ENCODE assay signal across 25 cellular contexts in genomic region chr6:90146024-90146423, GRCh38.
"Had no signal": no experiment of that assay in that cellular context is flagged by ENCODE, and none has a peak within 500 bp of the region (broad histone marks: within the 10 kb centered on the region; RNA-seq: fewer than 3 reads in every experiment).

No MANE protein-coding gene starts in this region.

- H3K27me3 Mint-ChIP-seq: brain had no signal

- H3K27ac Mint-ChIP-seq: brain; natural killer cell; neural progenitor cell; T-helper 2 cell treated with Interferon-gamma antibody and Interleukin-4, amounts not matched to agents 5 μg/mL and 100 μg/mL, for 36 hours had no signal

- DNase-seq: activated CD4-positive, alpha-beta T cell treated with anti-CD3 and anti-CD28 coated beads for 48 hours; activated CD4-positive, alpha-beta T cell treated with anti-CD3 and anti-CD28 coated beads, Interleukin-2, amount 50 U/mL, for 48 hours; activated CD4-positive, CD25-positive, alpha-beta regulatory T cell; activated CD8-positive, alpha-beta memory T cell treated with anti-CD3 and anti-CD28 coated beads, Interleukin-2, amount 50 U/mL, for 48 hours; activated naive CD4-positive, alpha-beta T cell; activated T-cell treated with anti-CD3 and anti-CD28 coated beads, Interleukin-2, amount 50 U/mL, for 48 hours; dorsolateral prefrontal cortex; effector memory CD4-positive, alpha-beta T cell; kidney glomerular epithelial cell; mesendoderm; natural killer cell; occipital lobe; psoas muscle; stimulated activated CD4-positive, alpha-beta T cell treated with anti-CD3 and anti-CD28 coated beads, Interleukin-1b, Interleukin-23, amount 100 ng/mL, for 48 hours; stimulated activated CD4-positive, alpha-beta T cell treated with anti-CD3 and anti-CD28 coated beads, Interleukin-4, amount 100 ng/mL, for 4 hours; stimulated activated CD8-positive, alpha-beta memory T cell treated with anti-CD3 and anti-CD28 coated beads, Interleukin-4, amount 100 ng/mL, for 48 hours; stimulated activated naive CD4-positive, alpha-beta T cell treated with Interleukin-2 at 50 U/mL for 16 hours; substantia nigra; T-helper 1 cell; upper lobe of left lung had no signal

- H3K36me3 Mint-ChIP-seq: brain, natural killer cell, neural progenitor cell had no signal

- H3K4me3 Mint-ChIP-seq: brain; natural killer cell; neural progenitor cell; T-helper 2 cell treated with Interferon-gamma antibody and Interleukin-4, amounts not matched to agents 5 μg/mL and 100 μg/mL, for 36 hours had no signal

- ATAC-seq: left lobe of liver, natural killer cell, psoas muscle had no signal

- H3K9me3 Mint-ChIP-seq: activated T-helper 2 cell treated with anti-CD3 and anti-CD28 coated beads, Interferon-gamma antibody, Interleukin-2, Interleukin-4, amounts not matched to agents 10 μg/mL and 5 μg/mL and 100 μg/mL, durations not matched to agents 14 hours and 24 hours and 36 hours; natural killer cell; neural progenitor cell; T-helper 2 cell treated with Interferon-gamma antibody and Interleukin-4, amounts not matched to agents 5 μg/mL and 100 μg/mL, for 36 hours had no signal
